ENCODE assay signal across 8 cellular contexts in the genomic region with DNA sequence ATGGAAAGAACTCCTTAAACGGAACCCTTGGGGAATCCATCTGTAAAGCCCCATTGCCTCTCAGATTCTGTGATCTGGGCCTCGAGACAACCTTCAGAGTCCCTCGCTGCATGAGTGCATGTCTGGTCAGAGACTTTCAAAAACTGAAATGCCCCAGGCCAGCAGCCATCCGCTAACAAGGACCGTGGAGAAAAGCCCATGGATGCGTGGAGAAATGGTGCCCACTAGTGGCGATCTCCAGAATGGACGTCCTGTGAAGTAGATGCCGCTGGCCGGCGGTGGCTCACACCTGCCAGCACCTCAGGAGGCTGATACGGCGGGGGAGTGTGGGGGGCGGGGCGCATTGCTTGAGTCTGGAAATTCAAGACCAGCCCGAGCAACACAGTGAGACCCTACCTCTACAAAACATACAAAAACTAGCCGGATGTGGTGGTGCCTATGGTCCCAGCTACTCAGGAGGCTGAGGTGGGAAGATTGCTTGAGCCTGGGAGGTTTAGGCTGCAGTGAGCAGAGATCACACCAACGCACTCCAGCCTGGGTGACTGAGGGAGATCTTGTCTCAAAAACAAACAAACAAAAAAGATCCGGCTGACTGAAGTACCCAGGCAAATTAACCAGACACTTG. TPM values are rescaled to one million over a fixed set of nuclear protein-coding genes. Genes with fewer than 3 reads are reported as not detected.
DNase-seq lines count a peak whose midpoint lies in the region; ATAC-seq and TF ChIP-seq lines count a peak whose summit lies in the region.

No MANE protein-coding gene starts in this region.

- H3K27ac Mint-ChIP-seq in activated T-helper 2 cell treated with anti-CD3 and anti-CD28 coated beads, Interferon-gamma antibody, Interleukin-2, Interleukin-4, amounts not matched to agents 10 μg/mL and 5 μg/mL and 100 μg/mL, durations not matched to agents 14 hours and 24 hours and 36 hours: no peak overlapping the region

- 18 to 19% methylated on average over 10 to 19 of the region's 19 CpGs for WGBS in testis, 2 donors

- no peaks in the 10 kb centered on the region for H3K9me3 Mint-ChIP-seq in activated T-helper 2 cell treated with anti-CD3 and anti-CD28 coated beads, Interferon-gamma antibody, Interleukin-2, Interleukin-4, amounts not matched to agents 10 μg/mL and 5 μg/mL and 100 μg/mL, durations not matched to agents 14 hours and 24 hours and 36 hours

- H3K36me3 ChIP-seq in testis (ENCODE audit: low read depth, missing control alignments): no peaks in the 10 kb centered on the region

- H3K4me1 Mint-ChIP-seq in activated T-helper 2 cell treated with anti-CD3 and anti-CD28 coated beads, Interferon-gamma antibody, Interleukin-2, Interleukin-4, amounts not matched to agents 10 μg/mL and 5 μg/mL and 100 μg/mL, durations not matched to agents 14 hours and 24 hours and 36 hours (ENCODE audit: low read depth): peaks cover 14% of the 10 kb centered on the region

- H3K27ac ChIP-seq in RWPE1 (peak overlapping the region; percentile 53), testis (no peak overlapping the region)

- ATAC-seq in GM21529 (IDR thresholded peaks at IDR 0.05; ENCODE audit: unreplicated experiment): peak; percentile 92

- no peaks in the 10 kb centered on the region for H3K36me3 Mint-ChIP-seq in activated T-helper 2 cell treated with anti-CD3 and anti-CD28 coated beads, Interferon-gamma antibody, Interleukin-2, Interleukin-4, amounts not matched to agents 10 μg/mL and 5 μg/mL and 100 μg/mL, durations not matched to agents 14 hours and 24 hours and 36 hours (ENCODE audit: low read depth)

- POLR2A ChIA-PET in RWPE1 (lab: Yijun Ruan, JAX; ENCODE audit: low non-redundant PET): interaction anchor here (0.6 kb wide), 1 partner anchor 391 kb away, joined by 6 read pairs; no protein-coding TSS in a partner anchor

- H3K4me3 Mint-ChIP-seq in activated T-helper 2 cell treated with anti-CD3 and anti-CD28 coated beads, Interferon-gamma antibody, Interleukin-2, Interleukin-4, amounts not matched to agents 10 μg/mL and 5 μg/mL and 100 μg/mL, durations not matched to agents 14 hours and 24 hours and 36 hours (ENCODE audit: low read depth): no peak overlapping the region

- peak; percentile 93 for TF ChIP-seq CTCF in RWPE1 (conservative IDR thresholded peaks at IDR 0.05; ENCODE audit: low read depth)
- TF ChIP-seq CTCF in foreskin fibroblast (IDR thresholded peaks at IDR 0.05; ENCODE audit: low read depth, low read length): peak; percentile 85
- TF ChIP-seq CTCF in testis (IDR thresholded peaks at IDR 0.05): peak; percentile 88 to 96 (median 93)

- peaks cover 27% of the 10 kb centered on the region for H3K27me3 Mint-ChIP-seq in activated T-helper 2 cell treated with anti-CD3 and anti-CD28 coated beads, Interferon-gamma antibody, Interleukin-2, Interleukin-4, amounts not matched to agents 10 μg/mL and 5 μg/mL and 100 μg/mL, durations not matched to agents 14 hours and 24 hours and 36 hours (ENCODE audit: low read depth)

- CTCF ChIA-PET in RWPE1 (lab: Yijun Ruan, JAX): interaction anchor here (0.6 to 2.1 kb wide), 11 partner anchors 13 to 365 kb away, joined by 3 to 10 read pairs (median 3); no protein-coding TSS in a partner anchor

- no peaks in the 10 kb centered on the region for H3K27me3 ChIP-seq in testis

- no peak overlapping the region for H3K4me3 ChIP-seq in foreskin fibroblast (ENCODE audit: low read depth in 1 of 2, low read length in 2 of 2)
- no peak overlapping the region for H3K4me3 ChIP-seq in testis

- no peaks in the 10 kb centered on the region for H3K4me1 ChIP-seq in testis

- intact Hi-C loops in activated T-helper 2 cell treated with anti-CD3 and anti-CD28 coated beads, Interferon-gamma antibody, Interleukin-2, Interleukin-4, amounts not matched to agents 10 μg/mL and 5 μg/mL and 100 μg/mL, durations not matched to agents 14 hours and 24 hours and 36 hours (cut with micrococcal nuclease): loop anchor here (1.0 to 5.0 kb wide), 3 partner anchors 80 to 410 kb away; no protein-coding TSS in a partner anchor
- intact Hi-C loops in testis (cut with DNase I; ENCODE audit: low total_unique reads): loop anchor here (5.0 kb wide), 1 partner anchor 275 kb away; no protein-coding TSS in a partner anchor

- DNase-seq in DMS153 (lab: John Stamatoyannopoulos, UW) (peak; percentile 53), LHCN-M2 (ENCODE audit: low read depth) (peak; percentile 77), RWPE1 (ENCODE audit: low spot score) (peak; percentile 81), foreskin fibroblast (peak; percentile 74 to 93), nucleus accumbens (lab: John Stamatoyannopoulos, UW) (peak in 51 of 56 donors; percentile 17 to 91 (median 69)), testis (peak; percentile 93)
- DNase-seq in activated T-helper 2 cell treated with anti-CD3 and anti-CD28 coated beads, Interferon-gamma antibody, Interleukin-2, Interleukin-4, amounts not matched to agents 10 μg/mL and 5 μg/mL and 100 μg/mL, durations not matched to agents 14 hours and 24 hours and 36 hours (ENCODE audit: low spot score): peak; percentile 75

- no peaks in the 10 kb centered on the region for H3K9me3 ChIP-seq in testis

- TF ChIP-seq POLR2A in testis (IDR thresholded peaks at IDR 0.05): no peak

RNA-seq across cellular contexts. Expression of gene CDC16, which starts 7.9 kb away (rescaled TPM):
- 41.3 and 44.7 TPM in 2 replicates for total RNA-seq in LHCN-M2 (2014; rRNA removed)
- 54.7 TPM for polyA plus RNA-seq in LHCN-M2 (2012)
- 80.4 and 86.1 TPM in 2 replicates for total RNA-seq in activated T-helper 2 cell treated with anti-CD3 and anti-CD28 coated beads, Interferon-gamma antibody, Interleukin-2, Interleukin-4, amounts not matched to agents 10 μg/mL and 5 μg/mL and 100 μg/mL, durations not matched to agents 14 hours and 24 hours and 36 hours
- 100 to 1,000 TPM in 1 of 2 donors, 10 to 100 TPM in 1; 88.1 to 110 TPM for total RNA-seq in testis
- 96.8 TPM for polyA plus RNA-seq in testis (ENCODE audit: insufficient read depth, low read depth, low replicate concordance)

RNA-seq across cellular contexts. Expression of gene CFAP97D2, which starts 47.8 kb away (rescaled TPM):
- not detected in 2 replicates for total RNA-seq in LHCN-M2 (2014; rRNA removed)
- polyA plus RNA-seq in LHCN-M2 (2012): not detected
- total RNA-seq in activated T-helper 2 cell treated with anti-CD3 and anti-CD28 coated beads, Interferon-gamma antibody, Interleukin-2, Interleukin-4, amounts not matched to agents 10 μg/mL and 5 μg/mL and 100 μg/mL, durations not matched to agents 14 hours and 24 hours and 36 hours: not detected in 2 replicates
- total RNA-seq in testis: 1 to 10 TPM; 1.5 to 2.3 TPM
- 2.7 TPM for polyA plus RNA-seq in testis (ENCODE audit: insufficient read depth, low read depth, low replicate concordance)

RNA-seq across cellular contexts. Expression of gene UPF3A, which starts 54.6 kb away (rescaled TPM):
- total RNA-seq in LHCN-M2 (2014; rRNA removed): 24.2 and 30.2 TPM in 2 replicates
- polyA plus RNA-seq in LHCN-M2 (2012): 39.6 TPM
- total RNA-seq in activated T-helper 2 cell treated with anti-CD3 and anti-CD28 coated beads, Interferon-gamma antibody, Interleukin-2, Interleukin-4, amounts not matched to agents 10 μg/mL and 5 μg/mL and 100 μg/mL, durations not matched to agents 14 hours and 24 hours and 36 hours: 45.9 and 49.9 TPM in 2 replicates
- total RNA-seq in testis: 100 to 1,000 TPM in 1 of 2 donors, 10 to 100 TPM in 1; 88.0 to 112 TPM
- 96.7 TPM for polyA plus RNA-seq in testis (ENCODE audit: insufficient read depth, low read depth, low replicate concordance)
